ENCODE assay signal across 1 cellular context in the genomic region with DNA sequence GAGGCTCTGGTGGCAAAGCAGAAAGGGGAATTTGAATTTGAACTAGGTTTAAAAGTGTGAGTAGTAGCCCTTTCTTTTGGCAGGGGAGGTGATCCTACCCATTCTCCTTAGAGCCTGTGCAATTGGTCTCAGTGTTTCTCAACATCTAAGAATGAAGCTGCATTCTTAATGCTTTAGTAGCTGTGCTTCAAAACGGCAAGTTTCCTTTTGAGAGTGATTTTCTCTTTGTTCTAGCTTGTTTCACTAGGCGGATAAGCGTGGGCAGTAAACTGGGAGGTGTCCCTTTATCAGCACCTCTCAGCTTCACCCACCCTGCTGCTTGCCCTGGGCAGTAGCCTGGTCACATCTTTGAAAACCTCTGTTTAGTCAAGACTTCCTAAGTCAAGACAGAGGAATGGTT.
TF ChIP-seq lines count a peak whose summit lies in the region.

No MANE protein-coding gene starts in this region.

TF ChIP-seq in GM23338, 12 proteins besides CTCF, POLR2A, EP300 and RAD21 (continued from another document):
- TF ChIP-seq, protein P1, sequence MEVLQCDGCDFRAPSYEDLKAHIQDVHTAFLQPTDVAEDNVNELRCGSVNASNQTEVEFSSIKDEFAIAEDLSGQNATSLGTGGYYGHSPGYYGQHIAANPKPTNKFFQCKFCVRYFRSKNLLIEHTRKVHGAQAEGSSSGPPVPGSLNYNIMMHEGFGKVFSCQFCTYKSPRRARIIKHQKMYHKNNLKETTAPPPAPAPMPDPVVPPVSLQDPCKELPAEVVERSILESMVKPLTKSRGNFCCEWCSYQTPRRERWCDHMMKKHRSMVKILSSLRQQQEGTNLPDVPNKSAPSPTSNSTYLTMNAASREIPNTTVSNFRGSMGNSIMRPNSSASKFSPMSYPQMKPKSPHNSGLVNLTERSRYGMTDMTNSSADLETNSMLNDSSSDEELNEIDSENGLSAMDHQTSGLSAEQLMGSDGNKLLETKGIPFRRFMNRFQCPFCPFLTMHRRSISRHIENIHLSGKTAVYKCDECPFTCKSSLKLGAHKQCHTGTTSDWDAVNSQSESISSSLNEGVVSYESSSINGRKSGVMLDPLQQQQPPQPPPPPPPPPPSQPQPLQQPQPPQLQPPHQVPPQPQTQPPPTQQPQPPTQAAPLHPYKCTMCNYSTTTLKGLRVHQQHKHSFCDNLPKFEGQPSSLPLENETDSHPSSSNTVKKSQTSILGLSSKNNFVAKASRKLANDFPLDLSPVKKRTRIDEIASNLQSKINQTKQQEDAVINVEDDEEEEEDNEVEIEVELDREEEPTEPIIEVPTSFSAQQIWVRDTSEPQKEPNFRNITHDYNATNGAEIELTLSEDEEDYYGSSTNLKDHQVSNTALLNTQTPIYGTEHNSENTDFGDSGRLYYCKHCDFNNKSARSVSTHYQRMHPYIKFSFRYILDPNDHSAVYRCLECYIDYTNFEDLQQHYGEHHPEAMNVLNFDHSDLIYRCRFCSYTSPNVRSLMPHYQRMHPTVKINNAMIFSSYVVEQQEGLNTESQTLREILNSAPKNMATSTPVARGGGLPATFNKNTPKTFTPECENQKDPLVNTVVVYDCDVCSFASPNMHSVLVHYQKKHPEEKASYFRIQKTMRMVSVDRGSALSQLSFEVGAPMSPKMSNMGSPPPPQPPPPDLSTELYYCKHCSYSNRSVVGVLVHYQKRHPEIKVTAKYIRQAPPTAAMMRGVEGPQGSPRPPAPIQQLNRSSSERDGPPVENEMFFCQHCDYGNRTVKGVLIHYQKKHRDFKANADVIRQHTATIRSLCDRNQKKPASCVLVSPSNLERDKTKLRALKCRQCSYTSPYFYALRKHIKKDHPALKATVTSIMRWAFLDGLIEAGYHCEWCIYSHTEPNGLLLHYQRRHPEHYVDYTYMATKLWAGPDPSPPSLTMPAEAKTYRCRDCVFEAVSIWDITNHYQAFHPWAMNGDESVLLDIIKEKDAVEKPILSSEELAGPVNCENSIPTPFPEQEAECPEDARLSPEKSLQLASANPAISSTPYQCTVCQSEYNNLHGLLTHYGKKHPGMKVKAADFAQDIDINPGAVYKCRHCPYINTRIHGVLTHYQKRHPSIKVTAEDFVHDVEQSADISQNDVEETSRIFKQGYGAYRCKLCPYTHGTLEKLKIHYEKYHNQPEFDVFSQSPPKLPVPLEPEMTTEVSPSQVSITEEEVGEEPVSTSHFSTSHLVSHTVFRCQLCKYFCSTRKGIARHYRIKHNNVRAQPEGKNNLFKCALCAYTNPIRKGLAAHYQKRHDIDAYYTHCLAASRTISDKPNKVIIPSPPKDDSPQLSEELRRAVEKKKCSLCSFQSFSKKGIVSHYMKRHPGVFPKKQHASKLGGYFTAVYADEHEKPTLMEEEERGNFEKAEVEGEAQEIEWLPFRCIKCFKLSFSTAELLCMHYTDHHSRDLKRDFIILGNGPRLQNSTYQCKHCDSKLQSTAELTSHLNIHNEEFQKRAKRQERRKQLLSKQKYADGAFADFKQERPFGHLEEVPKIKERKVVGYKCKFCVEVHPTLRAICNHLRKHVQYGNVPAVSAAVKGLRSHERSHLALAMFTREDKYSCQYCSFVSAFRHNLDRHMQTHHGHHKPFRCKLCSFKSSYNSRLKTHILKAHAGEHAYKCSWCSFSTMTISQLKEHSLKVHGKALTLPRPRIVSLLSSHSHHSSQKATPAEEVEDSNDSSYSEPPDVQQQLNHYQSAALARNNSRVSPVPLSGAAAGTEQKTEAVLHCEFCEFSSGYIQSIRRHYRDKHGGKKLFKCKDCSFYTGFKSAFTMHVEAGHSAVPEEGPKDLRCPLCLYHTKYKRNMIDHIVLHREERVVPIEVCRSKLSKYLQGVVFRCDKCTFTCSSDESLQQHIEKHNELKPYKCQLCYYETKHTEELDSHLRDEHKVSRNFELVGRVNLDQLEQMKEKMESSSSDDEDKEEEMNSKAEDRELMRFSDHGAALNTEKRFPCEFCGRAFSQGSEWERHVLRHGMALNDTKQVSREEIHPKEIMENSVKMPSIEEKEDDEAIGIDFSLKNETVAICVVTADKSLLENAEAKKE (CRISPR knock-in tag; IDR thresholded peaks at IDR 0.05) = no peak
- TF ChIP-seq ZNF331 (CRISPR knock-in tag; IDR thresholded peaks at IDR 0.05; ENCODE audit: low read depth) (no peak), JUNB (IDR thresholded peaks at IDR 0.05; ENCODE audit: unreplicated experiment) (no peak)
- TF ChIP-seq, protein P2, sequence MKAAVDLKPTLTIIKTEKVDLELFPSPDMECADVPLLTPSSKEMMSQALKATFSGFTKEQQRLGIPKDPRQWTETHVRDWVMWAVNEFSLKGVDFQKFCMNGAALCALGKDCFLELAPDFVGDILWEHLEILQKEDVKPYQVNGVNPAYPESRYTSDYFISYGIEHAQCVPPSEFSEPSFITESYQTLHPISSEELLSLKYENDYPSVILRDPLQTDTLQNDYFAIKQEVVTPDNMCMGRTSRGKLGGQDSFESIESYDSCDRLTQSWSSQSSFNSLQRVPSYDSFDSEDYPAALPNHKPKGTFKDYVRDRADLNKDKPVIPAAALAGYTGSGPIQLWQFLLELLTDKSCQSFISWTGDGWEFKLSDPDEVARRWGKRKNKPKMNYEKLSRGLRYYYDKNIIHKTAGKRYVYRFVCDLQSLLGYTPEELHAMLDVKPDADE (IDR thresholded peaks at IDR 0.05) = no peak
TF ChIP-seq in GM23338: peak in this region for 0.
